Comparison of ENCODE assay signal across 9 cellular contexts in the genomic region with DNA sequence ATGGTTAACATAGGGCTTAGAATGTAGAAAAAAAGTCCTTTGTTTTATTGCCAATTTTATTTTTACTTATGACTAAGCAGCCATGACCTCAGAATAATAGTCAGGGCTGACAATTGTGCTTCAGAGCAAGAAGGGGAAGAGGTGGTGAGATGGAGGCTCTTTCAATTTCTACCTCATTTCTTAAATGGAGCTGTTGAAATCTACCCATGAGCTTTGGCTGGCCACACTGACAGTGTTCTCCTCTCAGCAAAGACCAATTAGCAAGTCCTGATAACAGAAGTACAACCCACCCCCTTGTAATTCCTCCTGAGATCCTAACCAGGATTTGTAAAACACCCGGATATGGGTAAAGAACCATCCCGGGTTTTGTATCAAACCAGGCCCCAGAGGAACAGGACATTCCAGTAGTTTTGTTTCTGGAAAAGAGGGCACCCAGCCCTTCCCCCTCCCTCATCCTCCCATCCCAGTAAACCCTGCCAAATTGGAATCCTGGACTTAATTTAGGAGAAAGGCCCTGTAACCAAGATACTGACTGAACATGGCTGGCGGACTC. TPM values are rescaled to one million over a fixed set of nuclear protein-coding genes. Genes with fewer than 3 reads are reported as not detected.
DNase-seq lines count a peak whose midpoint lies in the region; ATAC-seq and TF ChIP-seq lines count a peak whose summit lies in the region.
"Had no signal": no experiment of that assay in that cellular context is flagged by ENCODE, and none has a peak within 500 bp of the region (broad histone marks: within the 10 kb centered on the region; RNA-seq: fewer than 3 reads in every experiment).

HEPH (plus strand) TSS at position 399 of the 553 bp plus-strand sequence. CDS start 6,324 bp downstream, outside the sequence.

- H3K4me3 Mint-ChIP-seq in mesothelial cell of epicardium: peak within 1 kb of the TSS; percentile 89
- H3K4me3 Mint-ChIP-seq in activated CD4-positive, alpha-beta memory T cell treated with anti-CD3 and anti-CD28 coated beads, Interleukin-2, amount 10 ng/mL, durations not matched to agents 7 days and 5 days: no peak within 1 kb of the TSS

- H3K4me1 Mint-ChIP-seq in mesothelial cell of epicardium: peaks cover 21% of the 10 kb centered on the region
- no peaks in the 10 kb centered on the region for H3K4me1 Mint-ChIP-seq in activated CD4-positive, alpha-beta memory T cell treated with anti-CD3 and anti-CD28 coated beads, Interleukin-2, amount 10 ng/mL, durations not matched to agents 7 days and 5 days

- H3K27me3 Mint-ChIP-seq in mesothelial cell of epicardium (ENCODE audit: low read depth): no peaks in the 10 kb centered on the region
- H3K27me3 Mint-ChIP-seq in activated CD4-positive, alpha-beta memory T cell treated with anti-CD3 and anti-CD28 coated beads, Interleukin-2, amount 10 ng/mL, durations not matched to agents 7 days and 5 days: no peaks in the 10 kb centered on the region

- peaks cover 18% of the 10 kb centered on the region for H3K9me3 Mint-ChIP-seq in mesothelial cell of epicardium
- H3K9me3 Mint-ChIP-seq in activated CD4-positive, alpha-beta memory T cell treated with anti-CD3 and anti-CD28 coated beads, Interleukin-2, amount 10 ng/mL, durations not matched to agents 7 days and 5 days: no peaks in the 10 kb centered on the region

- H3K27ac Mint-ChIP-seq in mesothelial cell of epicardium: peak within 1 kb of the TSS; percentile 86
- no peak within 1 kb of the TSS for H3K27ac Mint-ChIP-seq in activated CD4-positive, alpha-beta memory T cell treated with anti-CD3 and anti-CD28 coated beads, Interleukin-2, amount 10 ng/mL, durations not matched to agents 7 days and 5 days

- peaks cover 2% of the 10 kb centered on the region for H3K36me3 Mint-ChIP-seq in mesothelial cell of epicardium
- H3K36me3 Mint-ChIP-seq in activated CD4-positive, alpha-beta memory T cell treated with anti-CD3 and anti-CD28 coated beads, Interleukin-2, amount 10 ng/mL, durations not matched to agents 7 days and 5 days (ENCODE audit: low read depth): no peaks in the 10 kb centered on the region

- peak within 1 kb of the TSS; percentile 2 for H3K27ac ChIP-seq in caudate nucleus (ENCODE audit: low read depth, low read length)

- no peak for TF ChIP-seq CTCF in mesothelial cell of epicardium (IDR thresholded peaks at IDR 0.05; ENCODE audit: unreplicated experiment)

- DNase-seq in AG08395 (ENCODE audit: low spot score): peak; percentile 38
- peak in 16 of 61 donors; percentile 0 to 32 (median 2) for DNase-seq in caudate nucleus (lab: John Stamatoyannopoulos, UW)
- DNase-seq in mesothelial cell of epicardium (ENCODE audit: low spot score in 2 of 2, unreplicated experiment in 2 of 2): no peak
- DNase-seq in activated effector memory CD4-positive, alpha-beta T cell treated with anti-CD3 and anti-CD28 coated beads, Interleukin-2, amount 50 U/mL, for 16 hours: no peak
- DNase-seq in NCI-H146 treated with DMSO at 0.1 percent for 48 hours (lab: John Stamatoyannopoulos, UW; ENCODE audit: unreplicated experiment): no peak
- DNase-seq in activated CD4-positive, alpha-beta memory T cell treated with anti-CD3 and anti-CD28 coated beads, Interleukin-2, amount 10 ng/mL, durations not matched to agents 7 days and 5 days: no peak
- DNase-seq: NCI-H187 treated with DMSO at 0.1 percent for 48 hours had no signal

- POLR2A ChIA-PET in activated CD4-positive, alpha-beta memory T cell treated with anti-CD3 and anti-CD28 coated beads, Interleukin-2, amount 10 ng/mL, durations not matched to agents 7 days and 5 days (lab: Charles Lee): no interaction called here

- CTCF ChIA-PET in activated CD4-positive, alpha-beta memory T cell treated with anti-CD3 and anti-CD28 coated beads, Interleukin-2, amount 10 ng/mL, durations not matched to agents 7 days and 5 days (lab: Charles Lee): no interaction called here

- ATAC-seq in HG02642 (IDR thresholded peaks at IDR 0.05; ENCODE audit: poor library complexity, unreplicated experiment) (peak; percentile 65), HG02759 (IDR thresholded peaks at IDR 0.05; ENCODE audit: unreplicated experiment) (no peak)

RNA-seq across cellular contexts. Expression of gene HEPH, which starts in this region (rescaled TPM):
- 125 to 129 TPM (median 126 TPM) in 3 replicates for total RNA-seq in mesothelial cell of epicardium
- total RNA-seq in activated CD4-positive, alpha-beta memory T cell treated with anti-CD3 and anti-CD28 coated beads, Interleukin-2, amount 10 ng/mL, durations not matched to agents 7 days and 5 days: not detected

Comparison
In these comparisons a context has a peak if more than half of its experiments do, and no peak if none do; other contexts are left out.
1. RNA of gene HEPH (total RNA-seq): 125 to 129 TPM in mesothelial cell of epicardium; not detected in activated CD4-positive, alpha-beta memory T cell treated with anti-CD3 and anti-CD28 coated beads, Interleukin-2, amount 10 ng/mL, durations not matched to agents 7 days and 5 days; every median in the first group is over 100 times any median in the second.